ENCODE assay signal across 2 cellular contexts in the genomic region with DNA sequence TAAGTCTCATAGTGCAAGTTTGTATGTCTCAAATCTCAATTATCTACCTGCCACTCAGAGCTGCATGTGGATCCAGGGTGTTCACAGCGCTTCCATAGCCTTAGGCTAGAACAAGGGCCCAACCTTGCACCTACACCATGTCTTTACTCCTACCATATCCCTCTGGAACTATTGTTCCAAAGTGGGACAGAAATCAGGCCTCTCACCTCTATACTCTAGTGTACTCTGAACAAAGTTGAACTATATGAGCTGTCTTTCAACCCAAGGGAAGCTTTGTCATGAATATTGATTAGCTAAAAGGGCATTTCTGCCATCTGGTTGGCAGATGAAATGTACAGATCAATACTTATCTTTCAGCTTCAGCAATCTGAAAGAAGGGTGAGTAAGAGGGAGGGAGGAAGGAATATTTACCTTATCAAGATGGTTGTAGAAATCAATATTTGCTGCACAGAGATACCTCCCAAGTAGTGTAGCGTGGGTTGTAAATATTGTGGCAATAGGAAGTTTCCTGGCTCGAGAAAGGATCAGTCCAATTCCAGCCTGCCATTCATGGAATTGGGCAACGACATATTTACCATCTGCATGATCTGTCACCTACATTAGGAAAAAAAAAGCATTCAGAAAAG.
TF ChIP-seq lines count a peak whose summit lies in the region.

No MANE protein-coding gene starts in this region.

TF ChIP-seq in HepG2, 621 proteins besides CTCF, POLR2A, EP300 and RAD21 (continues in another document):
- TF ChIP-seq RBAK (CRISPR knock-in tag; IDR thresholded peaks at IDR 0.05) (no peak), SALL2 (CRISPR knock-in tag; IDR thresholded peaks at IDR 0.05) (no peak), BRCA1 (CRISPR knock-in tag; IDR thresholded peaks at IDR 0.05) (no peak), SOX6 (IDR thresholded peaks at IDR 0.05) (no peak), SOX6 (CRISPR knock-in tag; IDR thresholded peaks at IDR 0.05) (peak; percentile 20; the same call in 1 of the 2 replicates)
- TF ChIP-seq, protein P1, sequence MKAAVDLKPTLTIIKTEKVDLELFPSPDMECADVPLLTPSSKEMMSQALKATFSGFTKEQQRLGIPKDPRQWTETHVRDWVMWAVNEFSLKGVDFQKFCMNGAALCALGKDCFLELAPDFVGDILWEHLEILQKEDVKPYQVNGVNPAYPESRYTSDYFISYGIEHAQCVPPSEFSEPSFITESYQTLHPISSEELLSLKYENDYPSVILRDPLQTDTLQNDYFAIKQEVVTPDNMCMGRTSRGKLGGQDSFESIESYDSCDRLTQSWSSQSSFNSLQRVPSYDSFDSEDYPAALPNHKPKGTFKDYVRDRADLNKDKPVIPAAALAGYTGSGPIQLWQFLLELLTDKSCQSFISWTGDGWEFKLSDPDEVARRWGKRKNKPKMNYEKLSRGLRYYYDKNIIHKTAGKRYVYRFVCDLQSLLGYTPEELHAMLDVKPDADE (CRISPR knock-in tag; IDR thresholded peaks at IDR 0.05), result no peak
- TF ChIP-seq, protein P2, sequence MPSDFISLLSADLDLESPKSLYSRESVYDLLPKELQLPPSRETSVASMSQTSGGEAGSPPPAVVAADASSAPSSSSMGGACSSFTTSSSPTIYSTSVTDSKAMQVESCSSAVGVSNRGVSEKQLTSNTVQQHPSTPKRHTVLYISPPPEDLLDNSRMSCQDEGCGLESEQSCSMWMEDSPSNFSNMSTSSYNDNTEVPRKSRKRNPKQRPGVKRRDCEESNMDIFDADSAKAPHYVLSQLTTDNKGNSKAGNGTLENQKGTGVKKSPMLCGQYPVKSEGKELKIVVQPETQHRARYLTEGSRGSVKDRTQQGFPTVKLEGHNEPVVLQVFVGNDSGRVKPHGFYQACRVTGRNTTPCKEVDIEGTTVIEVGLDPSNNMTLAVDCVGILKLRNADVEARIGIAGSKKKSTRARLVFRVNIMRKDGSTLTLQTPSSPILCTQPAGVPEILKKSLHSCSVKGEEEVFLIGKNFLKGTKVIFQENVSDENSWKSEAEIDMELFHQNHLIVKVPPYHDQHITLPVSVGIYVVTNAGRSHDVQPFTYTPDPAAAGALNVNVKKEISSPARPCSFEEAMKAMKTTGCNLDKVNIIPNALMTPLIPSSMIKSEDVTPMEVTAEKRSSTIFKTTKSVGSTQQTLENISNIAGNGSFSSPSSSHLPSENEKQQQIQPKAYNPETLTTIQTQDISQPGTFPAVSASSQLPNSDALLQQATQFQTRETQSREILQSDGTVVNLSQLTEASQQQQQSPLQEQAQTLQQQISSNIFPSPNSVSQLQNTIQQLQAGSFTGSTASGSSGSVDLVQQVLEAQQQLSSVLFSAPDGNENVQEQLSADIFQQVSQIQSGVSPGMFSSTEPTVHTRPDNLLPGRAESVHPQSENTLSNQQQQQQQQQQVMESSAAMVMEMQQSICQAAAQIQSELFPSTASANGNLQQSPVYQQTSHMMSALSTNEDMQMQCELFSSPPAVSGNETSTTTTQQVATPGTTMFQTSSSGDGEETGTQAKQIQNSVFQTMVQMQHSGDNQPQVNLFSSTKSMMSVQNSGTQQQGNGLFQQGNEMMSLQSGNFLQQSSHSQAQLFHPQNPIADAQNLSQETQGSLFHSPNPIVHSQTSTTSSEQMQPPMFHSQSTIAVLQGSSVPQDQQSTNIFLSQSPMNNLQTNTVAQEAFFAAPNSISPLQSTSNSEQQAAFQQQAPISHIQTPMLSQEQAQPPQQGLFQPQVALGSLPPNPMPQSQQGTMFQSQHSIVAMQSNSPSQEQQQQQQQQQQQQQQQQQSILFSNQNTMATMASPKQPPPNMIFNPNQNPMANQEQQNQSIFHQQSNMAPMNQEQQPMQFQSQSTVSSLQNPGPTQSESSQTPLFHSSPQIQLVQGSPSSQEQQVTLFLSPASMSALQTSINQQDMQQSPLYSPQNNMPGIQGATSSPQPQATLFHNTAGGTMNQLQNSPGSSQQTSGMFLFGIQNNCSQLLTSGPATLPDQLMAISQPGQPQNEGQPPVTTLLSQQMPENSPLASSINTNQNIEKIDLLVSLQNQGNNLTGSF (CRISPR knock-in tag; IDR thresholded peaks at IDR 0.05), result no peak

TF ChIP-seq in liver, 16 proteins besides CTCF, POLR2A, EP300 and RAD21:
- TF ChIP-seq, protein P3, sequence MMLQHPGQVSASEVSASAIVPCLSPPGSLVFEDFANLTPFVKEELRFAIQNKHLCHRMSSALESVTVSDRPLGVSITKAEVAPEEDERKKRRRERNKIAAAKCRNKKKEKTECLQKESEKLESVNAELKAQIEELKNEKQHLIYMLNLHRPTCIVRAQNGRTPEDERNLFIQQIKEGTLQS (IDR thresholded peaks at IDR 0.05), result no peak
- no peak for TF ChIP-seq NR2F2 (IDR thresholded peaks at IDR 0.05)
- TF ChIP-seq FOXA2 (IDR thresholded peaks at IDR 0.05), result peak; percentile 40
- TF ChIP-seq RXRA (IDR thresholded peaks at IDR 0.05), result peak; percentile 31 to 52
- peak; percentile 33 for TF ChIP-seq YY1 (IDR thresholded peaks at IDR 0.05)
- peak in 1 of 2 donors; percentile 8 for TF ChIP-seq HNF4A (conservative IDR thresholded peaks at IDR 0.05)
- TF ChIP-seq, protein P4, sequence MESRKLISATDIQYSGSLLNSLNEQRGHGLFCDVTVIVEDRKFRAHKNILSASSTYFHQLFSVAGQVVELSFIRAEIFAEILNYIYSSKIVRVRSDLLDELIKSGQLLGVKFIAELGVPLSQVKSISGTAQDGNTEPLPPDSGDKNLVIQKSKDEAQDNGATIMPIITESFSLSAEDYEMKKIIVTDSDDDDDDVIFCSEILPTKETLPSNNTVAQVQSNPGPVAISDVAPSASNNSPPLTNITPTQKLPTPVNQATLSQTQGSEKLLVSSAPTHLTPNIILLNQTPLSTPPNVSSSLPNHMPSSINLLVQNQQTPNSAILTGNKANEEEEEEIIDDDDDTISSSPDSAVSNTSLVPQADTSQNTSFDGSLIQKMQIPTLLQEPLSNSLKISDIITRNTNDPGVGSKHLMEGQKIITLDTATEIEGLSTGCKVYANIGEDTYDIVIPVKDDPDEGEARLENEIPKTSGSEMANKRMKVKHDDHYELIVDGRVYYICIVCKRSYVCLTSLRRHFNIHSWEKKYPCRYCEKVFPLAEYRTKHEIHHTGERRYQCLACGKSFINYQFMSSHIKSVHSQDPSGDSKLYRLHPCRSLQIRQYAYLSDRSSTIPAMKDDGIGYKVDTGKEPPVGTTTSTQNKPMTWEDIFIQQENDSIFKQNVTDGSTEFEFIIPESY (IDR thresholded peaks at IDR 0.05), result no peak
